In the genomic region with DNA sequence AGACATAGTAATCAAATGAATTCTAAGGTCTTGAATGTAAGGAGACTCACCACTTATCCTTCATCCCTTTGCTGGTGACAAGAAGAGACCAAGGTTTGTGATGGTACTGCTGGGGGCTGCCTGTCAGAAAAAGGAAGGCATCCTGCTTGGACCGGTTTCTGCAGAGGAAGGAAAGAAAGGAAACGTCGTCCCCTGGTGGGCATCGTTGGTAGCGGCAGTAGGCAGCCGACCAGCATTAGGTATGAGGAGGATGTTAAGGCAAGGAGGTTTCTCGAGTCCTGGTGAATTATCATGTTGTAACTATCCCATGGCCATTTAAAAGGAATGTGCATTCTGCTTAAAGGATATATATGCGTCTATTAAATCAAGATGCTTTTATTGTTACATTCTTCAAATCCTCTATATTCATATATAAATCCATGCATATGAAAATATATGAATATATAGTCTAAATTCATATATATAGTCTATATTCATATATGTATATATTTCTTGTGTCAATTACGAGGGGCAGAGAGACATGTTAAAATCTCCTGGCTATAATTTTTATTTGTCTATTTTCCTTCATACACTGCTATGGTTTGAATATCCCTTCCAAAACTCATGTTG, we compare ENCODE assay signal across 8 cellular contexts.
DNase-seq lines count a peak whose midpoint lies in the region; ATAC-seq and TF ChIP-seq lines count a peak whose summit lies in the region.

No MANE protein-coding gene starts in this region.

- POLR2A ChIA-PET in PC-9 (lab: Charles Lee; ENCODE audit: unreplicated experiment), result no interaction called here

- ATAC-seq in activated T-cell treated with anti-CD3 and anti-CD28 coated beads, Interleukin-2, amount 50 U/mL, for 4 hours, result peak; percentile 77 to 81
- ATAC-seq in omental fat pad (ENCODE audit: low FRiP score), result no peak

- H3K4me1 ChIP-seq in PC-9 (replicated peaks; ENCODE audit: insufficient read depth) (no peaks in the 10 kb centered on the region), thyroid gland (no peaks in the 10 kb centered on the region)

- no peaks in the 10 kb centered on the region for H3K27me3 Mint-ChIP-seq in activated T-cell treated with anti-CD3 and anti-CD28 coated beads, Interleukin-2, amount 50 U/mL, for 4 hours (ENCODE audit: low read depth)

- WGBS in thyroid gland, 2 donors, result 4 to 5% methylated on average over 9 of the region's 9 CpGs

- H3K4me3 Mint-ChIP-seq in activated T-cell treated with anti-CD3 and anti-CD28 coated beads, Interleukin-2, amount 50 U/mL, for 4 hours, result no peak overlapping the region

- no peak for TF ChIP-seq POLR2A in thyroid gland (IDR thresholded peaks at IDR 0.05)

- no peaks in the 10 kb centered on the region for H3F3A ChIP-seq in PC-9 (ENCODE audit: insufficient read depth, low read depth)

- H3K27me3 ChIP-seq in PC-9 (ENCODE audit: insufficient read depth, low read depth), result no peaks in the 10 kb centered on the region
- H3K27me3 ChIP-seq in thyroid gland, result no peaks in the 10 kb centered on the region

- H3K4me1 Mint-ChIP-seq in activated T-cell treated with anti-CD3 and anti-CD28 coated beads, Interleukin-2, amount 50 U/mL, for 4 hours (ENCODE audit: low read depth), result no peaks in the 10 kb centered on the region

- no peaks in the 10 kb centered on the region for H3K36me3 Mint-ChIP-seq in activated T-cell treated with anti-CD3 and anti-CD28 coated beads, Interleukin-2, amount 50 U/mL, for 4 hours (ENCODE audit: insufficient read depth)

- H3K4me2 ChIP-seq in PC-9, result no peak overlapping the region

- H3K9me2 ChIP-seq in PC-9 (ENCODE audit: insufficient read depth), result no peaks in the 10 kb centered on the region

- intact Hi-C loops in PC-9 (cut with micrococcal nuclease; ENCODE audit: unreplicated experiment) (loop anchor here (1.0 to 10.0 kb wide), 4 partner anchors 307 to 923 kb away; no protein-coding TSS in a partner anchor), thyroid gland (cut with DNase I) (loop anchor here (10.0 kb wide), 2 partner anchors 303 to 343 kb away; a partner anchor contains a TSS)

- H3K36me3 ChIP-seq in PC-9 (ENCODE audit: low read depth), result no peaks in the 10 kb centered on the region
- H3K36me3 ChIP-seq in thyroid gland, result no peaks in the 10 kb centered on the region

- H3K79me2 ChIP-seq in PC-9 (ENCODE audit: low read depth), result no peaks in the 10 kb centered on the region

- H3K4me3 ChIP-seq in PC-9 (no peak overlapping the region), thyroid gland (replicated peaks in 1 of 3) (no peak overlapping the region)

- BruUV-seq in PC-9 (replicated peaks; lab: Mats Ljungman, UMichigan), result no TSS peak

- peaks cover 5% of the 10 kb centered on the region for H3K9me3 Mint-ChIP-seq in activated T-cell treated with anti-CD3 and anti-CD28 coated beads, Interleukin-2, amount 50 U/mL, for 4 hours

- no peak overlapping the region for H2AFZ ChIP-seq in PC-9

- no peaks in the 10 kb centered on the region for H4K20me1 ChIP-seq in PC-9 (ENCODE audit: insufficient read depth)

- H3K9me3 ChIP-seq in PC-9 (ENCODE audit: insufficient read depth, low read depth), result no peaks in the 10 kb centered on the region
- H3K9me3 ChIP-seq in thyroid gland, result no peaks in the 10 kb centered on the region

- TF ChIP-seq CTCF in PC-9 (conservative IDR thresholded peaks at IDR 0.05) (peak; percentile 95), omental fat pad (IDR thresholded peaks at IDR 0.05) (peak in 1 of 3 donors; percentile 85), thyroid gland (IDR thresholded peaks at IDR 0.05) (peak; percentile 87 to 98 (median 96))

- H3K27ac ChIP-seq in PC-9 (no peak overlapping the region), thyroid gland (no peak overlapping the region)

- CTCF ChIA-PET in PC-9 (lab: Charles Lee), result interaction anchor here (5.2 kb wide), 1 partner anchor 344 kb away, joined by 39 read pairs; no protein-coding TSS in a partner anchor

- DNase-seq in NCI-H2081 (lab: John Stamatoyannopoulos, UW) (peak; percentile 47 to 52), NCI-H2081 treated with DMSO at 0.1 percent for 48 hours (lab: John Stamatoyannopoulos, UW) (no peak), HUDEP-2 (lab: John Stamatoyannopoulos, UW; ENCODE audit: unreplicated experiment in 76 of 76) (peak in 45 of 76 experiments; percentile 2 to 66 (median 40)), PC-9 (peak; percentile 53 to 78), fibroblast of the conjunctiva (ENCODE audit: low read depth) (peak; percentile 30), omental fat pad (ENCODE audit: low spot score) (peak; percentile 56), thyroid gland (peak; percentile 72 to 75)
- peak; percentile 69 for DNase-seq in activated T-cell treated with anti-CD3 and anti-CD28 coated beads, Interleukin-2, amount 50 U/mL, for 4 hours
